In genomic region chr2:216298719-216299118, GRCh38 we compare ENCODE assay signal across 18 cellular contexts.
DNase-seq lines count a peak whose midpoint lies in the region; ATAC-seq lines count a peak whose summit lies in the region.
"Had no signal": no experiment of that assay in that cellular context is flagged by ENCODE, and none has a peak within 500 bp of the region (broad histone marks: within the 10 kb centered on the region; RNA-seq: fewer than 3 reads in every experiment).

No MANE protein-coding gene starts in this region.

- peaks cover 2% of the 10 kb centered on the region for H3K4me1 Mint-ChIP-seq in activated naive CD8-positive, alpha-beta T cell treated with anti-CD3 and anti-CD28 coated beads, Interleukin-2, amount 50 U/mL, for 24 hours

- H3K4me2 ChIP-seq in skeletal muscle satellite cell (ENCODE audit: low read length) = peak overlapping the region; percentile 10
- H3K4me2 ChIP-seq: neural progenitor cell had no signal

- H3K4me3 Mint-ChIP-seq in activated naive CD8-positive, alpha-beta T cell treated with anti-CD3 and anti-CD28 coated beads, Interleukin-2, amount 50 U/mL, for 24 hours = no peak overlapping the region
- H3K4me3 Mint-ChIP-seq: activated naive CD8-positive, alpha-beta T cell treated with anti-CD3 and anti-CD28 coated beads for 36 hours; neural progenitor cell had no signal

- no peak overlapping the region for H3K4me3 ChIP-seq in skeletal muscle satellite cell (ENCODE audit: low read length)
- H3K4me3 ChIP-seq: heart right ventricle, left ventricle myocardium inferior, neural progenitor cell, transverse colon had no signal

- no peaks in the 10 kb centered on the region for H3K27me3 Mint-ChIP-seq in activated naive CD8-positive, alpha-beta T cell treated with anti-CD3 and anti-CD28 coated beads, Interleukin-2, amount 50 U/mL, for 24 hours
- H3K27me3 Mint-ChIP-seq: activated naive CD8-positive, alpha-beta T cell treated with anti-CD3 and anti-CD28 coated beads for 36 hours had no signal

- no peaks in the 10 kb centered on the region for H3K9me3 ChIP-seq in skeletal muscle satellite cell (replicated peaks; ENCODE audit: low read length)
- H3K9me3 ChIP-seq: heart right ventricle, left ventricle myocardium inferior, transverse colon had no signal

- no peak overlapping the region for H3K27ac Mint-ChIP-seq in activated naive CD8-positive, alpha-beta T cell treated with anti-CD3 and anti-CD28 coated beads, Interleukin-2, amount 50 U/mL, for 24 hours
- H3K27ac Mint-ChIP-seq: activated naive CD8-positive, alpha-beta T cell treated with anti-CD3 and anti-CD28 coated beads for 36 hours; neural progenitor cell had no signal

- H3K4me1 ChIP-seq in skeletal muscle satellite cell (ENCODE audit: control insufficient read depth, insufficient read depth, low read length) = peaks cover 27% of the 10 kb centered on the region
- H3K4me1 ChIP-seq: heart right ventricle, left ventricle myocardium inferior, transverse colon had no signal

- DNase-seq in HCEC 1CT = peak; percentile 87
- DNase-seq in SW480 (ENCODE audit: low spot score) = peak; percentile 31
- DNase-seq in fibroblast of peridontal ligament (ENCODE audit: extremely low read depth) = peak; percentile 44
- DNase-seq in HuH-7.5 (ENCODE audit: low spot score) = no peak
- no peak for DNase-seq in iPS-NIHi7 (ENCODE audit: extremely low spot score)
- no peak for DNase-seq in activated naive CD8-positive, alpha-beta T cell treated with anti-CD3 and anti-CD28 coated beads, Interleukin-2, amount 50 U/mL, for 24 hours
- no peak for DNase-seq in SIG-M5 treated with dmso at 0.1 percent for 504 hours (lab: John Stamatoyannopoulos, UW; ENCODE audit: unreplicated experiment)
- DNase-seq: activated CD8-positive, alpha-beta memory T cell treated with anti-CD3 and anti-CD28 coated beads, Interleukin-2, amount 50 U/mL, for 48 hours; activated naive CD8-positive, alpha-beta T cell treated with anti-CD3 and anti-CD28 coated beads for 36 hours; DMS153; effector memory CD4-positive, alpha-beta T cell; heart right ventricle; left ventricle myocardium inferior; NCI-H1930; stimulated activated CD4-positive, alpha-beta T cell treated with anti-CD3 and anti-CD28 coated beads, Interleukin-15, amount 100 ng/mL, for 24 hours; transverse colon had no signal

- peak overlapping the region; percentile 61 for H3K9ac ChIP-seq in skeletal muscle satellite cell (ENCODE audit: low read depth, low read length)
- H3K9ac ChIP-seq: neural progenitor cell had no signal

- H3K9me3 Mint-ChIP-seq in activated naive CD8-positive, alpha-beta T cell treated with anti-CD3 and anti-CD28 coated beads, Interleukin-2, amount 50 U/mL, for 24 hours = no peaks in the 10 kb centered on the region
- H3K9me3 Mint-ChIP-seq: activated naive CD8-positive, alpha-beta T cell treated with anti-CD3 and anti-CD28 coated beads for 36 hours; neural progenitor cell had no signal

- H3K27me3 ChIP-seq in skeletal muscle satellite cell (ENCODE audit: control insufficient read depth, insufficient read depth, low read length) = no peaks in the 10 kb centered on the region
- H3K27me3 ChIP-seq: neural progenitor cell had no signal

- no peaks in the 10 kb centered on the region for H3K36me3 ChIP-seq in skeletal muscle satellite cell (ENCODE audit: insufficient read depth, low read length)
- H3K36me3 ChIP-seq: heart right ventricle, left ventricle myocardium inferior, neural progenitor cell, transverse colon had no signal

- no peak for ATAC-seq in activated naive CD8-positive, alpha-beta T cell treated with anti-CD3 and anti-CD28 coated beads, Interleukin-2, amount 50 U/mL, for 24 hours
- ATAC-seq: heart right ventricle had no signal

- no peaks in the 10 kb centered on the region for H3K36me3 Mint-ChIP-seq in activated naive CD8-positive, alpha-beta T cell treated with anti-CD3 and anti-CD28 coated beads, Interleukin-2, amount 50 U/mL, for 24 hours (ENCODE audit: low read depth)
- H3K36me3 Mint-ChIP-seq: activated naive CD8-positive, alpha-beta T cell treated with anti-CD3 and anti-CD28 coated beads for 36 hours; neural progenitor cell had no signal

Comparison
In these comparisons a context has a peak if more than half of its experiments do, and no peak if none do; other contexts are left out.
1. DNase-seq: peak in HCEC 1CT (single experiment), SW480 (single experiment) and fibroblast of peridontal ligament (single experiment); none in HuH-7.5 (single experiment), iPS-NIHi7 (single experiment), activated naive CD8-positive, alpha-beta T cell treated with anti-CD3 and anti-CD28 coated beads, Interleukin-2, amount 50 U/mL, for 24 hours (single experiment) and SIG-M5 treated with dmso at 0.1 percent for 504 hours (single experiment).